ENCODE assay signal across 9 cellular contexts in genomic region chr18:36757081-36757480, GRCh38.
DNase-seq lines count a peak whose midpoint lies in the region; ATAC-seq and TF ChIP-seq lines count a peak whose summit lies in the region.
"Had no signal": no experiment of that assay in that cellular context is flagged by ENCODE, and none has a peak within 500 bp of the region (broad histone marks: within the 10 kb centered on the region; RNA-seq: fewer than 3 reads in every experiment).

No MANE protein-coding gene starts in this region.

- H3K9me2 ChIP-seq in Loucy (replicated peaks; ENCODE audit: low read depth, low read length) = no peaks in the 10 kb centered on the region

- H3K36me3 ChIP-seq in Loucy (ENCODE audit: insufficient read depth, low read length) = no peaks in the 10 kb centered on the region
- H3K36me3 ChIP-seq: neutrophil had no signal

- TF ChIP-seq CTCF in Loucy (conservative IDR thresholded peaks at IDR 0.05; ENCODE audit: low read length) (peak; percentile 72), retinal pigment epithelial cell (conservative IDR thresholded peaks at IDR 0.05; ENCODE audit: low read depth, low read length) (peak; percentile 72)

- H3K4me3 ChIP-seq in Loucy (ENCODE audit: low read length, poor library complexity, severe bottlenecking) = no peak overlapping the region
- H3K4me3 ChIP-seq in retinal pigment epithelial cell (ENCODE audit: low read length) = no peak overlapping the region

- no peaks in the 10 kb centered on the region for H3K27me3 ChIP-seq in Loucy (ENCODE audit: insufficient read depth, low read length, poor library complexity, severe bottlenecking)
- H3K27me3 ChIP-seq: neutrophil had no signal

- H3K79me2 ChIP-seq in Loucy (ENCODE audit: insufficient read depth, low read length) = no peaks in the 10 kb centered on the region

- intact Hi-C loops in posterior cingulate gyrus (cut with DNase I) = loop anchor here (1.0 to 5.0 kb wide), 4 partner anchors 69 to 660 kb away; partner anchors contain the start of gene FHOD3

- no peaks in the 10 kb centered on the region for H3K4me1 ChIP-seq in Loucy (ENCODE audit: insufficient read depth, low read length, poor library complexity, severe bottlenecking)

- H3K9ac ChIP-seq in Loucy (ENCODE audit: low read depth, low read length, poor library complexity, severe bottlenecking) = no peak overlapping the region

- H2AFZ ChIP-seq in Loucy (ENCODE audit: low read length) = no peak overlapping the region

- ATAC-seq in SK-N-SH treated with all-trans-retinoic acid at 6 μM for 48 hours = peak; percentile 95

- DNase-seq in EL (peak; percentile 67), foreskin melanocyte (peak; percentile 66), retinal pigment epithelial cell (ENCODE audit: low read depth) (peak; percentile 16), posterior cingulate gyrus (no peak)
- DNase-seq in activated naive CD4-positive, alpha-beta T cell (lab: John Stamatoyannopoulos, UW) = no peak
- no peak for DNase-seq in activated CD8-positive, alpha-beta memory T cell treated with anti-CD3 and anti-CD28 coated beads, Interleukin-2, amount 50 U/mL, for 48 hours

- H4K20me1 ChIP-seq in Loucy (ENCODE audit: insufficient read depth, low read length, poor library complexity, severe bottlenecking) = no peaks in the 10 kb centered on the region

- H3F3A ChIP-seq in Loucy (ENCODE audit: low read depth) = no peaks in the 10 kb centered on the region

- H3K9me3 ChIP-seq in Loucy (ENCODE audit: insufficient read depth, low read depth, low read length) = no peaks in the 10 kb centered on the region
- H3K9me3 ChIP-seq: neutrophil had no signal

- H3K4me2 ChIP-seq in Loucy (ENCODE audit: low read depth, low read length, poor library complexity, severe bottlenecking) = no peak overlapping the region

TF ChIP-seq in SK-N-SH treated with all-trans-retinoic acid at 6 μM for 48 hours, 23 proteins besides CTCF, POLR2A, EP300 and RAD21:
- TF ChIP-seq PPARA (CRISPR knock-in tag; IDR thresholded peaks at IDR 0.05; ENCODE audit: borderline replicate concordance) = no peak
- no peak for TF ChIP-seq ZNF565 (CRISPR knock-in tag; conservative IDR thresholded peaks at IDR 0.05; ENCODE audit: low read depth)
- TF ChIP-seq CSDC2 (CRISPR knock-in tag; IDR thresholded peaks at IDR 0.05) = no peak
- TF ChIP-seq TCF4 (CRISPR knock-in tag; IDR thresholded peaks at IDR 0.05; ENCODE audit: borderline replicate concordance) = no peak
- no peak for TF ChIP-seq TSHZ2 (CRISPR knock-in tag; IDR thresholded peaks at IDR 0.05)
- no peak for TF ChIP-seq GLIS3 (CRISPR knock-in tag; IDR thresholded peaks at IDR 0.05)
- TF ChIP-seq ZFP3 (CRISPR knock-in tag; IDR thresholded peaks at IDR 0.05) = no peak
- TF ChIP-seq SNAI2 (CRISPR knock-in tag; IDR thresholded peaks at IDR 0.05) = no peak

Comparison
In these comparisons a context has a peak if more than half of its experiments do, and no peak if none do; other contexts are left out.
1. DNase-seq: peak in EL (single experiment), foreskin melanocyte (single experiment) and retinal pigment epithelial cell (single experiment); none in activated naive CD4-positive, alpha-beta T cell (0 of 4), activated CD8-positive, alpha-beta memory T cell treated with anti-CD3 and anti-CD28 coated beads, Interleukin-2, amount 50 U/mL, for 48 hours (single experiment) and posterior cingulate gyrus (0 of 10).